8 cellular contexts compared by ENCODE assay signal in genomic region chrX:69503228-69503834, GRCh38. TPM values are rescaled to one million over a fixed set of nuclear protein-coding genes. Genes with fewer than 3 reads are reported as not detected.
DNase-seq lines count a peak whose midpoint lies in the region; ATAC-seq and TF ChIP-seq lines count a peak whose summit lies in the region.

No MANE protein-coding gene starts in this region.

- ATAC-seq in HG02981 (IDR thresholded peaks at IDR 0.05; ENCODE audit: unreplicated experiment) = no peak

- TF ChIP-seq CTCF in cardiac fibroblast (IDR thresholded peaks at IDR 0.05; ENCODE audit: low read depth, low read length) (no peak), ascending aorta (IDR thresholded peaks at IDR 0.05) (no peak), Peyer's patch (IDR thresholded peaks at IDR 0.05) (no peak)

- intact Hi-C loops in ascending aorta (cut with DNase I) = no loop called here

- H3K4me1 ChIP-seq in ascending aorta (no peaks in the 10 kb centered on the region), Peyer's patch (peaks cover 0 to 4% (median 0%) of the 10 kb centered on the region in 4 donors)

- H3K27me3 ChIP-seq in ascending aorta = no peaks in the 10 kb centered on the region
- H3K27me3 ChIP-seq in Peyer's patch = no peaks in the 10 kb centered on the region

- H3K27ac ChIP-seq in ascending aorta = no peak overlapping the region
- H3K27ac ChIP-seq in Peyer's patch = no peak overlapping the region

- H3K4me3 ChIP-seq in cardiac fibroblast (replicated peaks in 1 of 2; ENCODE audit: low read depth in 2 of 2, low read length in 2 of 2) = peak overlapping the region in 1 of 2 donors; percentile 46
- peak overlapping the region in 1 of 2 donors; percentile 66 for H3K4me3 ChIP-seq in ascending aorta
- H3K4me3 ChIP-seq in Peyer's patch = peak overlapping the region in 2 of 4 donors; percentile 42 to 48

- TF ChIP-seq POLR2A in Peyer's patch (IDR thresholded peaks at IDR 0.05) = no peak

- H3K36me3 ChIP-seq in ascending aorta (no peaks in the 10 kb centered on the region), Peyer's patch (no peaks in the 10 kb centered on the region)

- in situ Hi-C loops in G401 (cut with HindIII; ENCODE audit: low sequenced_read_pairs) = no loop called here

- DNase-seq in G401 (ENCODE audit: low spot score) (peak; percentile 71), NCI-H2081 treated with DMSO at 0.1 percent for 48 hours (lab: John Stamatoyannopoulos, UW) (peak; percentile 39), cardiac fibroblast (ENCODE audit: low read depth in 2 of 2) (peak; percentile 18 to 39), midbrain (lab: John Stamatoyannopoulos, UW) (peak; percentile 46), NCI-H187 (lab: John Stamatoyannopoulos, UW) (no peak), ascending aorta (ENCODE audit: low spot score in 2 of 2) (no peak), Peyer's patch (no peak)

- no peaks in the 10 kb centered on the region for H3K9me3 ChIP-seq in ascending aorta
- H3K9me3 ChIP-seq in Peyer's patch = no peaks in the 10 kb centered on the region

RNA-seq across cellular contexts. Expression of gene NALF2, which starts 0.8 kb away (rescaled TPM):
- 4.4 and 6.4 TPM in 2 replicates for total RNA-seq in G401 (2014; rRNA removed; shearing (Covaris generic))
- total RNA-seq in ascending aorta (0.43 TPM), Peyer's patch (under 1 TPM in 3 of 4 donors, not detected in 1; 0.28 to 0.40 (median 0.35) TPM)

Comparison
In these comparisons a context has a peak if more than half of its experiments do, and no peak if none do; other contexts are left out.
1. DNase-seq: peak in G401 (single experiment), NCI-H2081 treated with DMSO at 0.1 percent for 48 hours (single experiment), cardiac fibroblast (2 of 2) and midbrain (single experiment); none in NCI-H187 (0 of 2), ascending aorta (0 of 2) and Peyer's patch (0 of 3).